1 cellular context compared by ENCODE assay signal in the genomic region with DNA sequence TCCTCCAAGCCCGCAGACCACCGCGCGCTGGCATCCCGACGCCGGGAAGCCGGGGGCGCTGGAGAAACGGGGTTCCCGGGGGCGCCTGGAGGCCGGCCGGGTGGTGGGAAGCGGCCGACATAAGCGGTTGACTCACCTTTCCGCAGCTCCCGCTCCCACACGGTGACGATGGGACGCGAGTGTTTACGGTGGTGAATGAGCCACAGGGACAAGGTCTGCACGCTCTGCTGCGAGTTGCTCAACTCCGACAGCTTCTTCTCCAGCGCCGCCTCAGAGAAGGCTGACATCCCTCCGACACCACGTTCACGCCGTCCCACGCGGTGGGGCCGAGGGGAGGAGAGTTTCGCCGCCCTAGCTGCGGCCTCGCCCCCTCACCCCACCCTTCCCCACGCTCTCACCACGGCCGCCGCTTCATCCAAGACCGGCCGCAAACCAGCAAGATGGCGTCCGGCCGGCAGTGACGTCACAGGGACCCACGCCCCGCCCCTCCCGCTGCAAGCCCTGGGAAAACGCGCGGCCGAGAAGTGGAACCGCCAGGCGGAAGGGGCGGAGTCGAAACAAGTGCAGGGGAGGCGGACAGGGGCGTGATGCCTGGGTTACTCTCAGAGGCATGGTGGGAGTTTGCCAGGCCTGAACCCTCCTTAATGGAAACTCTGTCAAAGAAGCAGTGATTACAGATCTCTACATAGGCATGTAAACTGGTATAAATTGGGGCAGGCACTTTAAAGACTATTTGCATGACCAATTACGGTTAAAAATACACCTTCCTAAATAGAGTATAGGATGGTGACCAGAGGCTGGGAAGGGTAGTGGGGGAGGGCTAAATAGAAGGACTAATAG.
TF ChIP-seq lines count a peak whose summit lies in the region.

TSS of gene RPRD1A (minus strand) at position 442 of the 840 bp plus-strand sequence. CDS start at position 287, 155 bp downstream.

TF ChIP-seq in HepG2, 621 proteins besides CTCF, POLR2A, EP300 and RAD21 (continued from another document and continues in another):
- TF ChIP-seq ZNF101 (CRISPR knock-in tag; IDR thresholded peaks at IDR 0.05; ENCODE audit: borderline replicate concordance, low read depth) (no peak), SP5 (CRISPR knock-in tag; IDR thresholded peaks at IDR 0.05; ENCODE audit: borderline replicate concordance, low read depth) (peak; percentile 91), RARG (CRISPR knock-in tag; IDR thresholded peaks at IDR 0.05; ENCODE audit: low read depth) (no peak), SSRP1 (CRISPR knock-in tag; IDR thresholded peaks at IDR 0.05) (no peak), ZNF598 (CRISPR knock-in tag; IDR thresholded peaks at IDR 0.05; ENCODE audit: borderline replicate concordance) (0 out of 2 replicates have a peak, but pooled peaks have one; percentile 78), KLF16 (CRISPR knock-in tag; IDR thresholded peaks at IDR 0.05) (peak in 1 of 2 experiments; percentile 30; a peak in 1 of 4 replicates), RXRA (CRISPR knock-in tag; IDR thresholded peaks at IDR 0.05) (peak; percentile 77; the same call in 1 of the 2 replicates), ZSCAN9 (CRISPR knock-in tag; IDR thresholded peaks at IDR 0.05; ENCODE audit: borderline replicate concordance) (0 out of 2 replicates have a peak, but pooled peaks have one; percentile 37), KLF9 (CRISPR knock-in tag; IDR thresholded peaks at IDR 0.05; ENCODE audit: low read depth) (peak; percentile 74; the same call in 1 of the 2 replicates), DNMT1 (CRISPR knock-in tag; IDR thresholded peaks at IDR 0.05) (peak; percentile 79; the same call in 1 of the 2 replicates), ZNF431 (CRISPR knock-in tag; IDR thresholded peaks at IDR 0.05; ENCODE audit: borderline replicate concordance, low read depth) (peak; percentile 38; the same call in 1 of the 2 replicates), ZNF740 (CRISPR knock-in tag; IDR thresholded peaks at IDR 0.05) (no peak), ATRX (CRISPR knock-in tag; IDR thresholded peaks at IDR 0.05; ENCODE audit: borderline replicate concordance) (no peak), ZNF674 (CRISPR knock-in tag; IDR thresholded peaks at IDR 0.05; ENCODE audit: low read depth) (no peak), SPEN (CRISPR knock-in tag; IDR thresholded peaks at IDR 0.05; ENCODE audit: low read depth) (peak; percentile 99), AHDC1 (CRISPR knock-in tag; IDR thresholded peaks at IDR 0.05; ENCODE audit: borderline replicate concordance) (no peak; the same call in 1 of the 2 replicates), PCBP1 (IDR thresholded peaks at IDR 0.05; ENCODE audit: borderline replicate concordance, low read depth, low read length) (0 out of 2 replicates have a peak, but pooled peaks have one; percentile 63), SRSF4 (IDR thresholded peaks at IDR 0.05; ENCODE audit: low read depth, low read length, poor library complexity, severe bottlenecking) (no peak), PLRG1 (conservative IDR thresholded peaks at IDR 0.05) (no peak), PPARG (CRISPR knock-in tag; conservative IDR thresholded peaks at IDR 0.05) (no peak), GABPA (IDR thresholded peaks at IDR 0.05; ENCODE audit: low read depth, low read length) (peak; percentile 77), GABPA (CRISPR knock-in tag; IDR thresholded peaks at IDR 0.05; ENCODE audit: low read depth) (peak; percentile 94), ZSCAN22 (CRISPR knock-in tag; IDR thresholded peaks at IDR 0.05) (no peak)
- TF ChIP-seq, protein P1, sequence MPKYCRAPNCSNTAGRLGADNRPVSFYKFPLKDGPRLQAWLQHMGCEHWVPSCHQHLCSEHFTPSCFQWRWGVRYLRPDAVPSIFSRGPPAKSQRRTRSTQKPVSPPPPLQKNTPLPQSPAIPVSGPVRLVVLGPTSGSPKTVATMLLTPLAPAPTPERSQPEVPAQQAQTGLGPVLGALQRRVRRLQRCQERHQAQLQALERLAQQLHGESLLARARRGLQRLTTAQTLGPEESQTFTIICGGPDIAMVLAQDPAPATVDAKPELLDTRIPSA (CRISPR knock-in tag; IDR thresholded peaks at IDR 0.05; ENCODE audit: borderline replicate concordance), result no peak
- TF ChIP-seq, protein P2, sequence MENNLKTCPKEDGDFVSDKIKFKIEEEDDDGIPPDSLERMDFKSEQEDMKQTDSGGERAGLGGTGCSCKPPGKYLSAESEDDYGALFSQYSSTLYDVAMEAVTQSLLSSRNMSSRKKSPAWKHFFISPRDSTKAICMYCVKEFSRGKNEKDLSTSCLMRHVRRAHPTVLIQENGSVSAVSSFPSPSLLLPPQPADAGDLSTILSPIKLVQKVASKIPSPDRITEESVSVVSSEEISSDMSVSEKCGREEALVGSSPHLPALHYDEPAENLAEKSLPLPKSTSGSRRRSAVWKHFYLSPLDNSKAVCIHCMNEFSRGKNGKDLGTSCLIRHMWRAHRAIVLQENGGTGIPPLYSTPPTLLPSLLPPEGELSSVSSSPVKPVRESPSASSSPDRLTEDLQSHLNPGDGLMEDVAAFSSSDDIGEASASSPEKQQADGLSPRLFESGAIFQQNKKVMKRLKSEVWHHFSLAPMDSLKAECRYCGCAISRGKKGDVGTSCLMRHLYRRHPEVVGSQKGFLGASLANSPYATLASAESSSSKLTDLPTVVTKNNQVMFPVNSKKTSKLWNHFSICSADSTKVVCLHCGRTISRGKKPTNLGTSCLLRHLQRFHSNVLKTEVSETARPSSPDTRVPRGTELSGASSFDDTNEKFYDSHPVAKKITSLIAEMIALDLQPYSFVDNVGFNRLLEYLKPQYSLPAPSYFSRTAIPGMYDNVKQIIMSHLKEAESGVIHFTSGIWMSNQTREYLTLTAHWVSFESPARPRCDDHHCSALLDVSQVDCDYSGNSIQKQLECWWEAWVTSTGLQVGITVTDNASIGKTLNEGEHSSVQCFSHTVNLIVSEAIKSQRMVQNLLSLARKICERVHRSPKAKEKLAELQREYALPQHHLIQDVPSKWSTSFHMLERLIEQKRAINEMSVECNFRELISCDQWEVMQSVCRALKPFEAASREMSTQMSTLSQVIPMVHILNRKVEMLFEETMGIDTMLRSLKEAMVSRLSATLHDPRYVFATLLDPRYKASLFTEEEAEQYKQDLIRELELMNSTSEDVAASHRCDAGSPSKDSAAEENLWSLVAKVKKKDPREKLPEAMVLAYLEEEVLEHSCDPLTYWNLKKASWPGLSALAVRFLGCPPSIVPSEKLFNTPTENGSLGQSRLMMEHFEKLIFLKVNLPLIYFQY (CRISPR knock-in tag; IDR thresholded peaks at IDR 0.05; ENCODE audit: borderline replicate concordance), result no peak
- TF ChIP-seq, protein P3, sequence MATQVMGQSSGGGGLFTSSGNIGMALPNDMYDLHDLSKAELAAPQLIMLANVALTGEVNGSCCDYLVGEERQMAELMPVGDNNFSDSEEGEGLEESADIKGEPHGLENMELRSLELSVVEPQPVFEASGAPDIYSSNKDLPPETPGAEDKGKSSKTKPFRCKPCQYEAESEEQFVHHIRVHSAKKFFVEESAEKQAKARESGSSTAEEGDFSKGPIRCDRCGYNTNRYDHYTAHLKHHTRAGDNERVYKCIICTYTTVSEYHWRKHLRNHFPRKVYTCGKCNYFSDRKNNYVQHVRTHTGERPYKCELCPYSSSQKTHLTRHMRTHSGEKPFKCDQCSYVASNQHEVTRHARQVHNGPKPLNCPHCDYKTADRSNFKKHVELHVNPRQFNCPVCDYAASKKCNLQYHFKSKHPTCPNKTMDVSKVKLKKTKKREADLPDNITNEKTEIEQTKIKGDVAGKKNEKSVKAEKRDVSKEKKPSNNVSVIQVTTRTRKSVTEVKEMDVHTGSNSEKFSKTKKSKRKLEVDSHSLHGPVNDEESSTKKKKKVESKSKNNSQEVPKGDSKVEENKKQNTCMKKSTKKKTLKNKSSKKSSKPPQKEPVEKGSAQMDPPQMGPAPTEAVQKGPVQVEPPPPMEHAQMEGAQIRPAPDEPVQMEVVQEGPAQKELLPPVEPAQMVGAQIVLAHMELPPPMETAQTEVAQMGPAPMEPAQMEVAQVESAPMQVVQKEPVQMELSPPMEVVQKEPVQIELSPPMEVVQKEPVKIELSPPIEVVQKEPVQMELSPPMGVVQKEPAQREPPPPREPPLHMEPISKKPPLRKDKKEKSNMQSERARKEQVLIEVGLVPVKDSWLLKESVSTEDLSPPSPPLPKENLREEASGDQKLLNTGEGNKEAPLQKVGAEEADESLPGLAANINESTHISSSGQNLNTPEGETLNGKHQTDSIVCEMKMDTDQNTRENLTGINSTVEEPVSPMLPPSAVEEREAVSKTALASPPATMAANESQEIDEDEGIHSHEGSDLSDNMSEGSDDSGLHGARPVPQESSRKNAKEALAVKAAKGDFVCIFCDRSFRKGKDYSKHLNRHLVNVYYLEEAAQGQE (IDR thresholded peaks at IDR 0.05; ENCODE audit: borderline replicate concordance in 1 of 2, low read depth in 1 of 2, low read length in 2 of 2), result no peak
- TF ChIP-seq, protein P4, sequence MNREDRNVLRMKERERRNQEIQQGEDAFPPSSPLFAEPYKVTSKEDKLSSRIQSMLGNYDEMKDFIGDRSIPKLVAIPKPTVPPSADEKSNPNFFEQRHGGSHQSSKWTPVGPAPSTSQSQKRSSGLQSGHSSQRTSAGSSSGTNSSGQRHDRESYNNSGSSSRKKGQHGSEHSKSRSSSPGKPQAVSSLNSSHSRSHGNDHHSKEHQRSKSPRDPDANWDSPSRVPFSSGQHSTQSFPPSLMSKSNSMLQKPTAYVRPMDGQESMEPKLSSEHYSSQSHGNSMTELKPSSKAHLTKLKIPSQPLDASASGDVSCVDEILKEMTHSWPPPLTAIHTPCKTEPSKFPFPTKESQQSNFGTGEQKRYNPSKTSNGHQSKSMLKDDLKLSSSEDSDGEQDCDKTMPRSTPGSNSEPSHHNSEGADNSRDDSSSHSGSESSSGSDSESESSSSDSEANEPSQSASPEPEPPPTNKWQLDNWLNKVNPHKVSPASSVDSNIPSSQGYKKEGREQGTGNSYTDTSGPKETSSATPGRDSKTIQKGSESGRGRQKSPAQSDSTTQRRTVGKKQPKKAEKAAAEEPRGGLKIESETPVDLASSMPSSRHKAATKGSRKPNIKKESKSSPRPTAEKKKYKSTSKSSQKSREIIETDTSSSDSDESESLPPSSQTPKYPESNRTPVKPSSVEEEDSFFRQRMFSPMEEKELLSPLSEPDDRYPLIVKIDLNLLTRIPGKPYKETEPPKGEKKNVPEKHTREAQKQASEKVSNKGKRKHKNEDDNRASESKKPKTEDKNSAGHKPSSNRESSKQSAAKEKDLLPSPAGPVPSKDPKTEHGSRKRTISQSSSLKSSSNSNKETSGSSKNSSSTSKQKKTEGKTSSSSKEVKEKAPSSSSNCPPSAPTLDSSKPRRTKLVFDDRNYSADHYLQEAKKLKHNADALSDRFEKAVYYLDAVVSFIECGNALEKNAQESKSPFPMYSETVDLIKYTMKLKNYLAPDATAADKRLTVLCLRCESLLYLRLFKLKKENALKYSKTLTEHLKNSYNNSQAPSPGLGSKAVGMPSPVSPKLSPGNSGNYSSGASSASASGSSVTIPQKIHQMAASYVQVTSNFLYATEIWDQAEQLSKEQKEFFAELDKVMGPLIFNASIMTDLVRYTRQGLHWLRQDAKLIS (CRISPR knock-in tag; IDR thresholded peaks at IDR 0.05), result no peak
